In genomic region chr6:40817369-40817768, GRCh38 we compare ENCODE assay signal across 19 cellular contexts.
"Had no signal": no experiment of that assay in that cellular context is flagged by ENCODE, and none has a peak within 500 bp of the region (broad histone marks: within the 10 kb centered on the region; RNA-seq: fewer than 3 reads in every experiment).

No MANE protein-coding gene starts in this region.

- DNase-seq: IMR-90, Karpas-422, KG1, MG63, NCI-H1092, NCI-H1105 treated with DMSO at 0.1 percent for 48 hours, NCI-H1417 treated with DMSO at 0.1 percent for 48 hours, NCI-H146, NCI-H1694 treated with DMSO at 0.1 percent for 48 hours, NCI-H1930, NCI-H2081, NCI-H2107, NCI-H2227 treated with DMSO at 0.1 percent for 48 hours, NCI-H524, NCI-H526 treated with DMSO at 0.1 percent for 48 hours, NCI-H774, Right ventricle myocardium superior, RPMI8226, SIG-M5 had no signal
